33 cellular contexts compared by ENCODE assay signal in genomic region chr11:16361108-16361869, GRCh38. TPM values are rescaled to one million over a fixed set of nuclear protein-coding genes. Genes with fewer than 3 reads are reported as not detected.
"Had no signal": no experiment of that assay in that cellular context is flagged by ENCODE, and none has a peak within 500 bp of the region (broad histone marks: within the 10 kb centered on the region; RNA-seq: fewer than 3 reads in every experiment).

No MANE protein-coding gene starts in this region.

- H3K4me3 Mint-ChIP-seq: immature natural killer cell; memory B cell; mesothelial cell of epicardium; naive B cell; natural killer cell treated with Interleukin-12 subunit alpha and Interleukin-12 subunit beta and Interleukin-15 and Interleukin-18, amount 100 ng/mL, for 72 hours; neural progenitor cell; stimulated activated effector memory CD8-positive, alpha-beta T cell treated with anti-CD3 and anti-CD28 coated beads, Interleukin-12 subunit alpha, Interleukin-12 subunit beta, amount 100 ng/mL, for 72 hours had no signal

- H3K27me3 Mint-ChIP-seq: memory B cell; naive B cell; natural killer cell treated with Interleukin-12 subunit alpha and Interleukin-12 subunit beta and Interleukin-15 and Interleukin-18, amount 100 ng/mL, for 72 hours had no signal

- H3K36me3 ChIP-seq: esophagus squamous epithelium, heart right ventricle, lower lobe of right lung, neural progenitor cell, sigmoid colon, stomach, thyroid gland, vagina had no signal

- H3K4me1 ChIP-seq: lower lobe of right lung, parathyroid adenoma, vagina had no signal

- ATAC-seq: heart right ventricle; left colon; left ventricle myocardium superior; lower lobe of right lung; mucosa of descending colon; natural killer cell treated with Interleukin-12 subunit alpha and Interleukin-12 subunit beta and Interleukin-15 and Interleukin-18, amount 100 ng/mL, for 72 hours; right cardiac atrium; stimulated activated effector memory CD8-positive, alpha-beta T cell treated with anti-CD3 and anti-CD28 coated beads, Interleukin-12 subunit alpha, Interleukin-12 subunit beta, amount 100 ng/mL, for 72 hours had no signal

- H3K36me3 Mint-ChIP-seq: immature natural killer cell; memory B cell; mesothelial cell of epicardium; naive B cell; natural killer cell treated with Interleukin-12 subunit alpha and Interleukin-12 subunit beta and Interleukin-15 and Interleukin-18, amount 100 ng/mL, for 72 hours; neural progenitor cell; stimulated activated effector memory CD8-positive, alpha-beta T cell treated with anti-CD3 and anti-CD28 coated beads, Interleukin-12 subunit alpha, Interleukin-12 subunit beta, amount 100 ng/mL, for 72 hours had no signal

- H3K9me3 Mint-ChIP-seq: memory B cell, mesothelial cell of epicardium, naive B cell, neural progenitor cell had no signal

- H3K4me1 Mint-ChIP-seq: immature natural killer cell; memory B cell; naive B cell; stimulated activated effector memory CD8-positive, alpha-beta T cell treated with anti-CD3 and anti-CD28 coated beads, Interleukin-12 subunit alpha, Interleukin-12 subunit beta, amount 100 ng/mL, for 72 hours had no signal

- H3K27ac Mint-ChIP-seq: immature natural killer cell; memory B cell; mesothelial cell of epicardium; naive B cell; natural killer cell treated with Interleukin-12 subunit alpha and Interleukin-12 subunit beta and Interleukin-15 and Interleukin-18, amount 100 ng/mL, for 72 hours; neural progenitor cell; progenitor cell of endocrine pancreas; stimulated activated effector memory CD8-positive, alpha-beta T cell treated with anti-CD3 and anti-CD28 coated beads, Interleukin-12 subunit alpha, Interleukin-12 subunit beta, amount 100 ng/mL, for 72 hours had no signal

- H3K9me3 ChIP-seq: esophagus squamous epithelium, heart right ventricle, lower lobe of right lung, mucosa of descending colon, sigmoid colon, stomach, thyroid gland, vagina had no signal

- H3K27ac ChIP-seq: coronary artery, esophagus squamous epithelium, heart right ventricle, lower lobe of right lung, neural progenitor cell, parathyroid adenoma, sigmoid colon, stomach, thyroid gland, vagina had no signal

- H3K4me3 ChIP-seq: coronary artery, esophagus squamous epithelium, heart right ventricle, lower lobe of right lung, mucosa of descending colon, neural progenitor cell, sigmoid colon, stomach, thyroid gland, vagina had no signal

- H3K27me3 ChIP-seq: esophagus squamous epithelium, heart right ventricle, sigmoid colon, stomach, thyroid gland, vagina had no signal

- DNase-seq: dermis blood vessel endothelial cell; effector memory CD4-positive, alpha-beta T cell; erythroblast; esophagus squamous epithelium; foreskin melanocyte; glutamatergic neuron; heart right ventricle; hippocampal formation; immature natural killer cell; islet precursor cell; kidney glomerular epithelial cell; left colon; left ventricle myocardium superior; lower lobe of right lung; mucosa of descending colon; naive B cell; right cardiac atrium; sigmoid colon; stimulated activated CD4-positive, alpha-beta T cell treated with anti-CD3 and anti-CD28 coated beads, Interleukin-2, amount 100 ng/mL, for 24 hours; stimulated activated CD4-positive, alpha-beta T cell treated with anti-CD3 and anti-CD28 coated beads, Interleukin-4, amount 100 ng/mL, for 24 hours; stimulated activated naive CD4-positive, alpha-beta T cell treated with Interleukin-2 at 50 U/mL for 16 hours; stomach; thyroid gland; trophoblast cell had no signal

RNA-seq across cellular contexts. Expression of gene SOX6, which starts 4.9 kb away (rescaled TPM):
- total RNA-seq: natural killer cell treated with Interleukin-12 subunit alpha and Interleukin-12 subunit beta and Interleukin-15 and Interleukin-18, amount 100 ng/mL, for 72 hours had no signal
- polyA plus RNA-seq: immature natural killer cell had no signal
